ENCODE assay signal across 1 cellular context in the genomic region with DNA sequence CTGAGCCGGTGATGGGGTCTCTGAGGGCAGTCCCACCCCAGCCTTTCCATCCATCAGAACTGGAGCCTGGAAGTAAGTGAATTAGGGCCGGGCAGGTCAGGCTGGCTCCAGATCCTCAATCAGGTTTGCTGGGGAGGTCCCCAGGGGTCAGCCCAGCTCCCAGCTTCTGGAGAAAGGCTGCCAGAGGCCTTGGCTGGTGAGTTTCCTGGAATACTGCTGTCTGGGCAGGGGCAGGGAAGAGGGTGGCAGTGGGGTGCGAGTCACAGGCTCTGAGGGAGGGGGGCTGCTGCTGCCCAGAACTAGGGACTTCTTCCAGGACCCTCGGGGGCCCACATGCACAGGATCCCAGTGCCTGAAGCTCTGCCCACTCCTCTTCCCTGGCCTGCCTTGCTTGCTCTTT.
TF ChIP-seq lines count a peak whose summit lies in the region.

No MANE protein-coding gene starts in this region.

TF ChIP-seq in SK-N-SH treated with all-trans-retinoic acid at 6 μM for 48 hours, 23 proteins besides CTCF, POLR2A, EP300 and RAD21:
- TF ChIP-seq TOX (CRISPR knock-in tag; IDR thresholded peaks at IDR 0.05; ENCODE audit: borderline replicate concordance) (no peak), ZC3H10 (CRISPR knock-in tag; IDR thresholded peaks at IDR 0.05) (no peak), ZNF8 (CRISPR knock-in tag; IDR thresholded peaks at IDR 0.05) (no peak), SNAI2 (CRISPR knock-in tag; IDR thresholded peaks at IDR 0.05) (no peak), ZFP3 (CRISPR knock-in tag; IDR thresholded peaks at IDR 0.05) (no peak), GLIS3 (CRISPR knock-in tag; IDR thresholded peaks at IDR 0.05) (no peak), OSR1 (CRISPR knock-in tag; IDR thresholded peaks at IDR 0.05) (no peak)
- TF ChIP-seq, protein P1, sequence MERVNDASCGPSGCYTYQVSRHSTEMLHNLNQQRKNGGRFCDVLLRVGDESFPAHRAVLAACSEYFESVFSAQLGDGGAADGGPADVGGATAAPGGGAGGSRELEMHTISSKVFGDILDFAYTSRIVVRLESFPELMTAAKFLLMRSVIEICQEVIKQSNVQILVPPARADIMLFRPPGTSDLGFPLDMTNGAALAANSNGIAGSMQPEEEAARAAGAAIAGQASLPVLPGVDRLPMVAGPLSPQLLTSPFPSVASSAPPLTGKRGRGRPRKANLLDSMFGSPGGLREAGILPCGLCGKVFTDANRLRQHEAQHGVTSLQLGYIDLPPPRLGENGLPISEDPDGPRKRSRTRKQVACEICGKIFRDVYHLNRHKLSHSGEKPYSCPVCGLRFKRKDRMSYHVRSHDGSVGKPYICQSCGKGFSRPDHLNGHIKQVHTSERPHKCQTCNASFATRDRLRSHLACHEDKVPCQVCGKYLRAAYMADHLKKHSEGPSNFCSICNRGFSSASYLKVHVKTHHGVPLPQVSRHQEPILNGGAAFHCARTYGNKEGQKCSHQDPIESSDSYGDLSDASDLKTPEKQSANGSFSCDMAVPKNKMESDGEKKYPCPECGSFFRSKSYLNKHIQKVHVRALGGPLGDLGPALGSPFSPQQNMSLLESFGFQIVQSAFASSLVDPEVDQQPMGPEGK (CRISPR knock-in tag; IDR thresholded peaks at IDR 0.05; ENCODE audit: borderline replicate concordance), result no peak
- TF ChIP-seq, protein P2, sequence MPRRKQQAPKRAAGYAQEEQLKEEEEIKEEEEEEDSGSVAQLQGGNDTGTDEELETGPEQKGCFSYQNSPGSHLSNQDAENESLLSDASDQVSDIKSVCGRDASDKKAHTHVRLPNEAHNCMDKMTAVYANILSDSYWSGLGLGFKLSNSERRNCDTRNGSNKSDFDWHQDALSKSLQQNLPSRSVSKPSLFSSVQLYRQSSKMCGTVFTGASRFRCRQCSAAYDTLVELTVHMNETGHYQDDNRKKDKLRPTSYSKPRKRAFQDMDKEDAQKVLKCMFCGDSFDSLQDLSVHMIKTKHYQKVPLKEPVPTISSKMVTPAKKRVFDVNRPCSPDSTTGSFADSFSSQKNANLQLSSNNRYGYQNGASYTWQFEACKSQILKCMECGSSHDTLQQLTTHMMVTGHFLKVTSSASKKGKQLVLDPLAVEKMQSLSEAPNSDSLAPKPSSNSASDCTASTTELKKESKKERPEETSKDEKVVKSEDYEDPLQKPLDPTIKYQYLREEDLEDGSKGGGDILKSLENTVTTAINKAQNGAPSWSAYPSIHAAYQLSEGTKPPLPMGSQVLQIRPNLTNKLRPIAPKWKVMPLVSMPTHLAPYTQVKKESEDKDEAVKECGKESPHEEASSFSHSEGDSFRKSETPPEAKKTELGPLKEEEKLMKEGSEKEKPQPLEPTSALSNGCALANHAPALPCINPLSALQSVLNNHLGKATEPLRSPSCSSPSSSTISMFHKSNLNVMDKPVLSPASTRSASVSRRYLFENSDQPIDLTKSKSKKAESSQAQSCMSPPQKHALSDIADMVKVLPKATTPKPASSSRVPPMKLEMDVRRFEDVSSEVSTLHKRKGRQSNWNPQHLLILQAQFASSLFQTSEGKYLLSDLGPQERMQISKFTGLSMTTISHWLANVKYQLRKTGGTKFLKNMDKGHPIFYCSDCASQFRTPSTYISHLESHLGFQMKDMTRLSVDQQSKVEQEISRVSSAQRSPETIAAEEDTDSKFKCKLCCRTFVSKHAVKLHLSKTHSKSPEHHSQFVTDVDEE (CRISPR knock-in tag; IDR thresholded peaks at IDR 0.05), result no peak
- TF ChIP-seq, protein P3, sequence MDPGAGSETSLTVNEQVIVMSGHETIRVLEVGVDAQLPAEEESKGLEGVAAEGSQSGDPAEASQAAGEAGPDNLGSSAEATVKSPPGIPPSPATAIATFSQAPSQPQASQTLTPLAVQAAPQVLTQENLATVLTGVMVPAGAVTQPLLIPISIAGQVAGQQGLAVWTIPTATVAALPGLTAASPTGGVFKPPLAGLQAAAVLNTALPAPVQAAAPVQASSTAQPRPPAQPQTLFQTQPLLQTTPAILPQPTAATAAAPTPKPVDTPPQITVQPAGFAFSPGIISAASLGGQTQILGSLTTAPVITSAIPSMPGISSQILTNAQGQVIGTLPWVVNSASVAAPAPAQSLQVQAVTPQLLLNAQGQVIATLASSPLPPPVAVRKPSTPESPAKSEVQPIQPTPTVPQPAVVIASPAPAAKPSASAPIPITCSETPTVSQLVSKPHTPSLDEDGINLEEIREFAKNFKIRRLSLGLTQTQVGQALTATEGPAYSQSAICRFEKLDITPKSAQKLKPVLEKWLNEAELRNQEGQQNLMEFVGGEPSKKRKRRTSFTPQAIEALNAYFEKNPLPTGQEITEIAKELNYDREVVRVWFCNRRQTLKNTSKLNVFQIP (CRISPR knock-in tag; IDR thresholded peaks at IDR 0.05; ENCODE audit: borderline replicate concordance, low read depth), result no peak
- TF ChIP-seq, protein P4, sequence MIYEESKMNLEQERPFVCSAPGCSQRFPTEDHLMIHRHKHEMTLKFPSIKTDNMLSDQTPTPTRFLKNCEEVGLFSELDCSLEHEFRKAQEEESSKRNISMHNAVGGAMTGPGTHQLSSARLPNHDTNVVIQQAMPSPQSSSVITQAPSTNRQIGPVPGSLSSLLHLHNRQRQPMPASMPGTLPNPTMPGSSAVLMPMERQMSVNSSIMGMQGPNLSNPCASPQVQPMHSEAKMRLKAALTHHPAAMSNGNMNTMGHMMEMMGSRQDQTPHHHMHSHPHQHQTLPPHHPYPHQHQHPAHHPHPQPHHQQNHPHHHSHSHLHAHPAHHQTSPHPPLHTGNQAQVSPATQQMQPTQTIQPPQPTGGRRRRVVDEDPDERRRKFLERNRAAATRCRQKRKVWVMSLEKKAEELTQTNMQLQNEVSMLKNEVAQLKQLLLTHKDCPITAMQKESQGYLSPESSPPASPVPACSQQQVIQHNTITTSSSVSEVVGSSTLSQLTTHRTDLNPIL (CRISPR knock-in tag; IDR thresholded peaks at IDR 0.05; ENCODE audit: low read depth), result no peak
- TF ChIP-seq, protein P5, sequence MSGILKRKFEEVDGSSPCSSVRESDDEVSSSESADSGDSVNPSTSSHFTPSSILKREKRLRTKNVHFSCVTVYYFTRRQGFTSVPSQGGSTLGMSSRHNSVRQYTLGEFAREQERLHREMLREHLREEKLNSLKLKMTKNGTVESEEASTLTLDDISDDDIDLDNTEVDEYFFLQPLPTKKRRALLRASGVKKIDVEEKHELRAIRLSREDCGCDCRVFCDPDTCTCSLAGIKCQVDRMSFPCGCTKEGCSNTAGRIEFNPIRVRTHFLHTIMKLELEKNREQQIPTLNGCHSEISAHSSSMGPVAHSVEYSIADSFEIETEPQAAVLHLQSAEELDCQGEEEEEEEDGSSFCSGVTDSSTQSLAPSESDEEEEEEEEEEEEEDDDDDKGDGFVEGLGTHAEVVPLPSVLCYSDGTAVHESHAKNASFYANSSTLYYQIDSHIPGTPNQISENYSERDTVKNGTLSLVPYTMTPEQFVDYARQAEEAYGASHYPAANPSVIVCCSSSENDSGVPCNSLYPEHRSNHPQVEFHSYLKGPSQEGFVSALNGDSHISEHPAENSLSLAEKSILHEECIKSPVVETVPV (CRISPR knock-in tag; IDR thresholded peaks at IDR 0.05), result no peak
